14 cellular contexts compared by ENCODE assay signal in the genomic region with DNA sequence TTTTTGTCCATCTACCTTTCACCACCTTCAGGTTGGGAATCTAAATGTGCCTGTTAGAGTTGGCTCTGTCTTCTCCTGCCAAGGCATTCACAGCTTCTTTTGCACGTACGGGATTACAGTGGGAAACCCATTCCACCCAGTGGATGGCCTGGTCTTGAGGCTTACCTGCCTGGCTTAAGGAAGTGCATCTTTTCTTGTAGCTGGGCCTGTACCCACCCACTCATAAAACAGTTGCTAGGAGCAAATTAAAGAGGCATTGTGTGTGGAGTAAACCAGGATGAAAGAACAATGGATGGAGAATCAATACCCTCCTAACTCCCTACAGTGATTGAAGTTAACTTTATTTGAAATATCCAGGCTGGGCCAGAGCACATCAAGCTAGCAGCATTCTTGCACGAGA.
A peak's percentile ranks its signal among the peaks of the same experiment; 100 is the strongest.
DNase-seq lines count a peak whose midpoint lies in the region; ATAC-seq and TF ChIP-seq lines count a peak whose summit lies in the region.
"Had no signal": no experiment of that assay in that cellular context is flagged by ENCODE, and none has a peak within 500 bp of the region (broad histone marks: within the 10 kb centered on the region; RNA-seq: fewer than 3 reads in every experiment).

No MANE protein-coding gene starts in this region.

- no peak overlapping the region for H3K9ac ChIP-seq in IMR-90 (ENCODE audit: low read depth, low read length)

- intact Hi-C loops in IMR-90 (cut with micrococcal nuclease) = no loop called here
- intact Hi-C loops in Calu3 (cut with micrococcal nuclease; ENCODE audit: unreplicated experiment) = loop anchor here (2.0 kb wide), 1 partner anchor 19 kb away; no protein-coding TSS in a partner anchor
- intact Hi-C loops in prostate gland (cut with DNase I) = no loop called here
- intact Hi-C loops in posterior vena cava (cut with DNase I) = no loop called here

- CTCF ChIA-PET in IMR-90 (lab: Yijun Ruan, JAX) (no interaction called here), Calu3 (lab: Charles Lee) (interaction anchor here (1.0 to 1.5 kb wide), 5 partner anchors 11 to 143 kb away, joined by 3 to 6 read pairs (median 3); partner anchors contain the start of gene TEAD1)

- no peak overlapping the region for H3K27ac ChIP-seq in IMR-90 (ENCODE audit: insufficient read depth, low read length)
- H3K27ac ChIP-seq in prostate gland = no peak overlapping the region
- H3K27ac ChIP-seq: VCaP had no signal

- H2AK5ac ChIP-seq in IMR-90 (ENCODE audit: low read depth, low read length) = peak overlapping the region; percentile 37; the same call in 1 of the 2 replicates

- H3K4me1 Mint-ChIP-seq in nephron progenitor cell (peaks cover 81% of the 10 kb centered on the region), Calu3 (ENCODE audit: low read depth, unreplicated experiment) (peaks cover 59% of the 10 kb centered on the region)
- H3K4me1 Mint-ChIP-seq: activated CD4-positive, alpha-beta memory T cell treated with anti-CD3 and anti-CD28 coated beads, Interleukin-2, amount 10 ng/mL, durations not matched to agents 7 days and 5 days; CD4-positive, alpha-beta memory T cell; stimulated activated naive CD8-positive, alpha-beta T cell treated with anti-CD3 and anti-CD28 coated beads, Interleukin-15, amount 100 ng/mL, for 72 hours; T-cell had no signal

- H3K27me3 Mint-ChIP-seq in nephron progenitor cell (ENCODE audit: low read depth, poor library complexity) (peaks cover 2% of the 10 kb centered on the region), Calu3 (ENCODE audit: unreplicated experiment) (no peaks in the 10 kb centered on the region)

- no peak overlapping the region for H3K4me2 ChIP-seq in IMR-90 (ENCODE audit: low read depth, low read length)

- dilution Hi-C loops in IMR-90 (cut with HindIII; ENCODE audit: low sequenced_read_pairs, unreplicated experiment) = no loop called here

- in situ Hi-C loops in IMR-90 (cut with MboI; ENCODE audit: low sequenced_read_pairs) = no loop called here

- H3K9me1 ChIP-seq in IMR-90 (ENCODE audit: insufficient read depth, low read length) = peaks cover 40% of the 10 kb centered on the region

- H2BK20ac ChIP-seq in IMR-90 (ENCODE audit: low read depth, low read length) = no peak overlapping the region

- BruUV-seq in IMR-90 (replicated peaks; lab: Mats Ljungman, UMichigan) = no TSS peak
- no TSS peak for BruUV-seq in Calu3 (replicated peaks; lab: Mats Ljungman, UMichigan)

- H3K4me1 ChIP-seq in IMR-90 (ENCODE audit: control insufficient read depth, insufficient read depth, low read length) (peaks cover 22% of the 10 kb centered on the region), prostate gland (replicated peaks) (no peaks in the 10 kb centered on the region)

- H3K79me1 ChIP-seq in IMR-90 (ENCODE audit: low read depth in 1 of 2, low read length in 2 of 2) = peaks cover 23 to 88% of the 10 kb centered on the region in 2 experiments; a peak in 3 of 4 replicates

- H3K4ac ChIP-seq in IMR-90 (ENCODE audit: low read depth, low read length) = no peak overlapping the region

- H3K27ac Mint-ChIP-seq in nephron progenitor cell (peak overlapping the region; percentile 55), Calu3 (ENCODE audit: unreplicated experiment) (no peak overlapping the region)
- H3K27ac Mint-ChIP-seq: activated CD4-positive, alpha-beta memory T cell treated with anti-CD3 and anti-CD28 coated beads, Interleukin-2, amount 10 ng/mL, durations not matched to agents 7 days and 5 days; effector memory CD8-positive, alpha-beta T cell; stimulated activated naive CD8-positive, alpha-beta T cell treated with anti-CD3 and anti-CD28 coated beads, Interleukin-15, amount 100 ng/mL, for 72 hours; T-cell had no signal

- H2BK15ac ChIP-seq in IMR-90 (ENCODE audit: low read depth, low read length) = no peak overlapping the region

- ATAC-seq in IMR-90 (ENCODE audit: low read depth) (no peak), HG02870 (IDR thresholded peaks at IDR 0.05; ENCODE audit: unreplicated experiment) (no peak)
- ATAC-seq: effector memory CD8-positive, alpha-beta T cell; stimulated activated naive CD8-positive, alpha-beta T cell treated with anti-CD3 and anti-CD28 coated beads, Interleukin-15, amount 100 ng/mL, for 72 hours; T-cell had no signal

- POLR2A ChIA-PET in IMR-90 (lab: Charles Lee; ENCODE audit: unreplicated experiment) = no interaction called here

- no peak for TF ChIP-seq RAD21 in IMR-90 (IDR thresholded peaks at IDR 0.05; ENCODE audit: low read length)

- H3K4me3 ChIP-seq in IMR-90 (ENCODE audit: insufficient read depth, low read depth, low read length) = no peak overlapping the region
- H3K4me3 ChIP-seq in prostate gland = no peak overlapping the region

- H3K56ac ChIP-seq in IMR-90 (ENCODE audit: extremely low read depth, insufficient read depth, low read length) = no peak overlapping the region

- TF ChIP-seq CTCF in IMR-90 (conservative IDR thresholded peaks at IDR 0.05; ENCODE audit: low read depth, low read length) (no peak), nephron progenitor cell (IDR thresholded peaks at IDR 0.05) (no peak), Calu3 (IDR thresholded peaks at IDR 0.05; ENCODE audit: unreplicated experiment) (no peak), prostate gland (IDR thresholded peaks at IDR 0.05) (no peak)

- peak overlapping the region; percentile 38; the same call in 1 of the 2 replicates for H3K14ac ChIP-seq in IMR-90 (replicated peaks; ENCODE audit: low read depth, low read length)

- no peaks in the 10 kb centered on the region; the same call in 1 of the 2 replicates for H3K36me3 ChIP-seq in IMR-90 (ENCODE audit: control insufficient read depth, insufficient read depth, low read length)
- no peaks in the 10 kb centered on the region for H3K36me3 ChIP-seq in prostate gland

- H3K36me3 Mint-ChIP-seq in nephron progenitor cell (ENCODE audit: low read depth) (no peaks in the 10 kb centered on the region), Calu3 (ENCODE audit: insufficient read depth, unreplicated experiment) (no peaks in the 10 kb centered on the region)
- H3K36me3 Mint-ChIP-seq: CD4-positive, alpha-beta memory T cell; T-cell had no signal

- H2BK120ac ChIP-seq in IMR-90 (ENCODE audit: low read depth, low read length) = no peak overlapping the region

- H3K9me3 ChIP-seq in IMR-90 (ENCODE audit: control insufficient read depth, insufficient read depth, low read length) = no peaks in the 10 kb centered on the region
- no peaks in the 10 kb centered on the region for H3K9me3 ChIP-seq in prostate gland

- no peak overlapping the region for H3K18ac ChIP-seq in IMR-90 (ENCODE audit: low read depth, low read length)

- H3K23ac ChIP-seq in IMR-90 (ENCODE audit: low read depth, low read length) = peak overlapping the region; percentile 41; the same call in 1 of the 2 replicates

- H2BK5ac ChIP-seq in IMR-90 (ENCODE audit: low read depth, low read length, poor library complexity, severe bottlenecking) = no peak overlapping the region

- no peaks in the 10 kb centered on the region for H3K27me3 ChIP-seq in IMR-90 (ENCODE audit: control insufficient read depth, insufficient read depth, low read length)
- H3K27me3 ChIP-seq in prostate gland (replicated peaks; ENCODE audit: insufficient read depth) = no peaks in the 10 kb centered on the region

- peaks cover 93% of the 10 kb centered on the region for H4K20me1 ChIP-seq in IMR-90 (ENCODE audit: insufficient read depth, low read length)

- DNase-seq in COR-L47 (lab: John Stamatoyannopoulos, UW) (peak; percentile 26), IMR-90 (no peak), cerebellum (ENCODE audit: low spot score) (peak; percentile 13), nephron progenitor cell (no peak), Calu3 (no peak), prostate gland (ENCODE audit: low spot score) (no peak), posterior vena cava (ENCODE audit: low spot score) (no peak)
- DNase-seq: activated CD4-positive, alpha-beta memory T cell treated with anti-CD3 and anti-CD28 coated beads, Interleukin-2, amount 10 ng/mL, durations not matched to agents 7 days and 5 days; CD4-positive, alpha-beta memory T cell; effector memory CD8-positive, alpha-beta T cell; stimulated activated naive CD8-positive, alpha-beta T cell treated with anti-CD3 and anti-CD28 coated beads, Interleukin-15, amount 100 ng/mL, for 72 hours; T-cell had no signal

- TF ChIP-seq POLR2A in IMR-90 (IDR thresholded peaks at IDR 0.05; ENCODE audit: low read depth, low read length) (no peak), prostate gland (IDR thresholded peaks at IDR 0.05) (no peak)

- H3K4me3 Mint-ChIP-seq in nephron progenitor cell (peak overlapping the region; percentile 59), Calu3 (ENCODE audit: low read depth, unreplicated experiment) (no peak overlapping the region)
- H3K4me3 Mint-ChIP-seq: activated CD4-positive, alpha-beta memory T cell treated with anti-CD3 and anti-CD28 coated beads, Interleukin-2, amount 10 ng/mL, durations not matched to agents 7 days and 5 days; CD4-positive, alpha-beta memory T cell; effector memory CD8-positive, alpha-beta T cell; stimulated activated naive CD8-positive, alpha-beta T cell treated with anti-CD3 and anti-CD28 coated beads, Interleukin-15, amount 100 ng/mL, for 72 hours; T-cell had no signal

- no peak overlapping the region for H2AK9ac ChIP-seq in IMR-90 (replicated peaks; ENCODE audit: low read depth, low read length, poor library complexity)

- H3K9me3 Mint-ChIP-seq in nephron progenitor cell = no peaks in the 10 kb centered on the region
- no peaks in the 10 kb centered on the region for H3K9me3 Mint-ChIP-seq in Calu3 (ENCODE audit: low read depth, unreplicated experiment)
- H3K9me3 Mint-ChIP-seq: activated CD4-positive, alpha-beta memory T cell treated with anti-CD3 and anti-CD28 coated beads, Interleukin-2, amount 10 ng/mL, durations not matched to agents 7 days and 5 days; CD4-positive, alpha-beta memory T cell; effector memory CD8-positive, alpha-beta T cell; stimulated activated naive CD8-positive, alpha-beta T cell treated with anti-CD3 and anti-CD28 coated beads, Interleukin-15, amount 100 ng/mL, for 72 hours; T-cell had no signal

- no peak overlapping the region for H4K91ac ChIP-seq in IMR-90 (ENCODE audit: insufficient read depth, low read depth, low read length)

- no CpG with 5 or more reads among the region's 3 CpGs for WGBS in IMR-90 (ENCODE audit: extremely low coverage in 2 of 2, insufficient read length in 1 of 2), 2 experiments
- 29% methylated on average over 3 of the region's 3 CpGs for WGBS in prostate gland

- no peak overlapping the region for H2AFZ ChIP-seq in IMR-90 (replicated peaks; ENCODE audit: low read length, poor library complexity)

- no peak overlapping the region for H4K5ac ChIP-seq in IMR-90 (ENCODE audit: low read depth, low read length)

- no peak overlapping the region for H4K8ac ChIP-seq in IMR-90 (ENCODE audit: low read depth in 2 of 2, low read length in 2 of 2)

TF ChIP-seq in IMR-90, 13 proteins besides CTCF, POLR2A, EP300 and RAD21 (continues in another document):
- TF ChIP-seq MAZ (IDR thresholded peaks at IDR 0.05; ENCODE audit: borderline replicate concordance, low read depth, low read length) (no peak), SMC3 (IDR thresholded peaks at IDR 0.05; ENCODE audit: low read depth, low read length) (no peak), NFE2L2 (IDR thresholded peaks at IDR 0.05; ENCODE audit: low read depth, low read length) (no peak), CEBPB (IDR thresholded peaks at IDR 0.05; ENCODE audit: low read depth, low read length) (no peak), MAFK (IDR thresholded peaks at IDR 0.05; ENCODE audit: low read depth, low read length) (no peak), MXI1 (IDR thresholded peaks at IDR 0.05; ENCODE audit: borderline replicate concordance, low read depth, low read length) (no peak)

Comparison
In these comparisons a context has a peak if more than half of its experiments do, and no peak if none do; other contexts are left out.
1. DNase-seq: peak in COR-L47 (single experiment) and cerebellum (single experiment); none in IMR-90 (single experiment), nephron progenitor cell (single experiment), Calu3 (single experiment), prostate gland (single experiment) and posterior vena cava (single experiment).